8 cellular contexts compared by ENCODE assay signal in the genomic region with DNA sequence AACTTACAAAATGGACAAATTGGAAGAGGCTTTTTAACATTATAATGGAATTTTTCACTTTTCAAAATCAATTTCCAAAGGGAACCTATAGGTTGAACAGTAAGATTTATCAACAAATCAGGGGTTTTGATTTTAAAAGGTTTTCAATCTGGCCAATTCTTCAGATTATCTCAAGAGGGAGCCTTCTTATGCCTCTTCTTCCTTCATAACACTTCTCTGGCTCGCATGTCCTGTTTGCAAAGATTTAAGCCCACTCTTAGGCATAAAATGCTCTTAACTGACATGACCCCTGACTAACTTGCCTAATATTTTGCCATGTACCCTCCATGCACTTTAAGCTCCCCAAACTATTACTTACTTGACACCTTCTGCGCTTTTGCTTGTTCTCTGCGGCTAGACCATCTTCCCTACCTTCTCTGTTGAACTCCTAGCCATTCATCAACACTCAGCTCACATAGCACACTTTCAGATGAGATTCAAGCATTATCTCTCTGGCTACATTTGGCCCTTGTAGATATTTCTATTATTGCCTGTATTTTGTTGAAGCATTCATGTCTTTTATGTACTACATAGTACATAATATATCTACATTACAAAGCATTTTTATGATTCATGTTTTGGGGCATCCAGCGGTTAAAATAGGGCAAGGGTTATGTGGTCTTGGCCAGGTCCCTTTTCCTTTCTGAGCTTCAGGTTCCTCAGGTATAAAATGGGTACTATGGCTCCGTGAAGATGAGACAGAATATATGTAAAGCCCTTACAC. TPM values are rescaled to one million over a fixed set of nuclear protein-coding genes. Genes with fewer than 3 reads are reported as not detected.
DNase-seq lines count a peak whose midpoint lies in the region; ATAC-seq and TF ChIP-seq lines count a peak whose summit lies in the region.

No MANE protein-coding gene starts in this region.

- H3K27me3 Mint-ChIP-seq in activated T-helper 2 cell treated with anti-CD3 and anti-CD28 coated beads, Interferon-gamma antibody, Interleukin-2, Interleukin-4, amounts not matched to agents 10 μg/mL and 5 μg/mL and 100 μg/mL, durations not matched to agents 14 hours and 24 hours and 36 hours (ENCODE audit: low read depth): no peaks in the 10 kb centered on the region

- peaks cover 28% of the 10 kb centered on the region for H3K36me3 Mint-ChIP-seq in activated T-helper 2 cell treated with anti-CD3 and anti-CD28 coated beads, Interferon-gamma antibody, Interleukin-2, Interleukin-4, amounts not matched to agents 10 μg/mL and 5 μg/mL and 100 μg/mL, durations not matched to agents 14 hours and 24 hours and 36 hours (ENCODE audit: low read depth)
- peaks cover 45% of the 10 kb centered on the region for H3K36me3 Mint-ChIP-seq in stimulated activated effector memory CD8-positive, alpha-beta T cell treated with anti-CD3 and anti-CD28 coated beads, Interleukin-12 subunit alpha, Interleukin-12 subunit beta, amount 100 ng/mL, for 72 hours

- no peak for ATAC-seq in stimulated activated effector memory CD8-positive, alpha-beta T cell treated with anti-CD3 and anti-CD28 coated beads, Interleukin-12 subunit alpha, Interleukin-12 subunit beta, amount 100 ng/mL, for 72 hours
- no peak for ATAC-seq in GM18861 (IDR thresholded peaks at IDR 0.05; ENCODE audit: unreplicated experiment)

- H3K27ac ChIP-seq in AG04450 (ENCODE audit: low read depth, low read length) (peak overlapping the region; percentile 100), HEK293 (ENCODE audit: extremely low read depth, low read depth, low read length) (peak overlapping the region; percentile 100)

- H3K9ac ChIP-seq in iPS-15b (ENCODE audit: low read depth, low read length): peak overlapping the region; percentile 99

- intact Hi-C loops in activated T-helper 2 cell treated with anti-CD3 and anti-CD28 coated beads, Interferon-gamma antibody, Interleukin-2, Interleukin-4, amounts not matched to agents 10 μg/mL and 5 μg/mL and 100 μg/mL, durations not matched to agents 14 hours and 24 hours and 36 hours (cut with micrococcal nuclease): loop anchor here (1.0 to 5.0 kb wide), 4 partner anchors 97 to 356 kb away; partner anchors contain the start of genes ADPGK, HEXA, MYO9A and PARP6

- peak overlapping the region; percentile 95 for H3K4me3 Mint-ChIP-seq in activated T-helper 2 cell treated with anti-CD3 and anti-CD28 coated beads, Interferon-gamma antibody, Interleukin-2, Interleukin-4, amounts not matched to agents 10 μg/mL and 5 μg/mL and 100 μg/mL, durations not matched to agents 14 hours and 24 hours and 36 hours (ENCODE audit: low read depth)
- H3K4me3 Mint-ChIP-seq in stimulated activated effector memory CD8-positive, alpha-beta T cell treated with anti-CD3 and anti-CD28 coated beads, Interleukin-12 subunit alpha, Interleukin-12 subunit beta, amount 100 ng/mL, for 72 hours: peak overlapping the region; percentile 90

- H3K4me1 ChIP-seq in HEK293 (ENCODE audit: control insufficient read depth, insufficient read depth, low read length): peaks cover 6% of the 10 kb centered on the region
- peaks cover 5% of the 10 kb centered on the region for H3K4me1 ChIP-seq in iPS-15b (ENCODE audit: control insufficient read depth, insufficient read depth, low read length)

- H3K9me3 Mint-ChIP-seq in activated T-helper 2 cell treated with anti-CD3 and anti-CD28 coated beads, Interferon-gamma antibody, Interleukin-2, Interleukin-4, amounts not matched to agents 10 μg/mL and 5 μg/mL and 100 μg/mL, durations not matched to agents 14 hours and 24 hours and 36 hours: no peaks in the 10 kb centered on the region
- no peaks in the 10 kb centered on the region for H3K9me3 Mint-ChIP-seq in stimulated activated effector memory CD8-positive, alpha-beta T cell treated with anti-CD3 and anti-CD28 coated beads, Interleukin-12 subunit alpha, Interleukin-12 subunit beta, amount 100 ng/mL, for 72 hours

- H3K36me3 ChIP-seq in HEK293 (ENCODE audit: control insufficient read depth in 2 of 2, insufficient read depth in 1 of 2, low read length in 2 of 2) (peaks cover 18 to 23% of the 10 kb centered on the region in 2 experiments), iPS-15b (ENCODE audit: control insufficient read depth, insufficient read depth, low read length) (peaks cover 2% of the 10 kb centered on the region)

- H3K4me3 ChIP-seq in AG04450 (ENCODE audit: low read depth, low read length) (peak overlapping the region; percentile 91), HEK293 (ENCODE audit: low read depth, low read length) (peak overlapping the region; percentile 66), iPS-15b (ENCODE audit: low read depth, low read length) (peak overlapping the region; percentile 71)

- H3K27me3 ChIP-seq in AG04450 (ENCODE audit: control insufficient read depth, insufficient read depth, low read length): no peaks in the 10 kb centered on the region
- H3K27me3 ChIP-seq in iPS-15b (ENCODE audit: control insufficient read depth, insufficient read depth, low read length): no peaks in the 10 kb centered on the region

- H3K27ac Mint-ChIP-seq in activated T-helper 2 cell treated with anti-CD3 and anti-CD28 coated beads, Interferon-gamma antibody, Interleukin-2, Interleukin-4, amounts not matched to agents 10 μg/mL and 5 μg/mL and 100 μg/mL, durations not matched to agents 14 hours and 24 hours and 36 hours: peak overlapping the region; percentile 99
- H3K27ac Mint-ChIP-seq in stimulated activated effector memory CD8-positive, alpha-beta T cell treated with anti-CD3 and anti-CD28 coated beads, Interleukin-12 subunit alpha, Interleukin-12 subunit beta, amount 100 ng/mL, for 72 hours: peak overlapping the region; percentile 100

- TF ChIP-seq CTCF in AG04450 (IDR thresholded peaks at IDR 0.05; ENCODE audit: low read depth, low read length): peak; percentile 37
- TF ChIP-seq CTCF in HEK293 (tag by site-specific recombination; IDR thresholded peaks at IDR 0.05): peak; percentile 38; the same call in 1 of the 2 replicates

- 0 out of 2 replicates have a peak, but pooled peaks cover 2% of the 10 kb centered on the region for H3K9me3 ChIP-seq in AG04450 (ENCODE audit: control insufficient read depth, insufficient read depth, low read length)
- H3K9me3 ChIP-seq in HEK293 (ENCODE audit: control insufficient read depth, insufficient read depth, low read depth, low read length): no peaks in the 10 kb centered on the region
- H3K9me3 ChIP-seq in iPS-15b (ENCODE audit: control insufficient read depth, insufficient read depth, low read length): no peaks in the 10 kb centered on the region

- POLR2A ChIA-PET in AG04450 (lab: Yijun Ruan, JAX) (interaction anchor here (0.6 to 1.5 kb wide), 5 partner anchors 10 to 261 kb away, joined by 4 to 9 read pairs (median 4); partner anchors contain the start of gene HEXA), HEK293 (lab: Yijun Ruan, JAX) (interaction anchor here (0.6 to 1.5 kb wide), 7 partner anchors 11 to 213 kb away, joined by 3 to 7 read pairs (median 4); partner anchors contain the start of genes BBS4 and HIGD2B)

- CTCF ChIA-PET in AG04450 (lab: Charles Lee) (interaction anchor here (0.9 to 1.5 kb wide), 9 partner anchors 9 to 246 kb away, joined by 3 to 10 read pairs (median 3); no protein-coding TSS in a partner anchor), HEK293 (lab: Yijun Ruan, JAX) (interaction anchor here (0.5 to 1.6 kb wide), 13 partner anchors 9 to 296 kb away, joined by 3 to 4 read pairs (median 3); no protein-coding TSS in a partner anchor)

- peaks cover 26% of the 10 kb centered on the region for H3K4me1 Mint-ChIP-seq in activated T-helper 2 cell treated with anti-CD3 and anti-CD28 coated beads, Interferon-gamma antibody, Interleukin-2, Interleukin-4, amounts not matched to agents 10 μg/mL and 5 μg/mL and 100 μg/mL, durations not matched to agents 14 hours and 24 hours and 36 hours (ENCODE audit: low read depth)
- H3K4me1 Mint-ChIP-seq in stimulated activated effector memory CD8-positive, alpha-beta T cell treated with anti-CD3 and anti-CD28 coated beads, Interleukin-12 subunit alpha, Interleukin-12 subunit beta, amount 100 ng/mL, for 72 hours: peaks cover 18% of the 10 kb centered on the region

- no peak for DNase-seq in AG04450 (ENCODE audit: low read depth, low spot score)
- no peak for DNase-seq in activated T-helper 2 cell treated with anti-CD3 and anti-CD28 coated beads, Interferon-gamma antibody, Interleukin-2, Interleukin-4, amounts not matched to agents 10 μg/mL and 5 μg/mL and 100 μg/mL, durations not matched to agents 14 hours and 24 hours and 36 hours (ENCODE audit: low spot score)
- DNase-seq in stimulated activated effector memory CD8-positive, alpha-beta T cell treated with anti-CD3 and anti-CD28 coated beads, Interleukin-12 subunit alpha, Interleukin-12 subunit beta, amount 100 ng/mL, for 72 hours (ENCODE audit: low spot score in 2 of 2): no peak
- no peak for DNase-seq in NK-92 (lab: John Stamatoyannopoulos, UW; ENCODE audit: unreplicated experiment)
- no peak for DNase-seq in DMS79 (lab: John Stamatoyannopoulos, UW)

TF ChIP-seq in HEK293, 187 proteins besides CTCF, POLR2A, EP300 and RAD21:
- no peak for TF ChIP-seq HOXD13 (CRISPR knock-in tag; IDR thresholded peaks at IDR 0.05; ENCODE audit: borderline replicate concordance)
- TF ChIP-seq ZNF19 (tag by site-specific recombination; IDR thresholded peaks at IDR 0.05; ENCODE audit: low read depth): no peak
- TF ChIP-seq ZNF112 (tag by site-specific recombination; IDR thresholded peaks at IDR 0.05): no peak
- TF ChIP-seq PATZ1 (tag by site-specific recombination; IDR thresholded peaks at IDR 0.05): no peak
- peak; percentile 84 for TF ChIP-seq ZFP3 (tag by site-specific recombination; IDR thresholded peaks at IDR 0.05; ENCODE audit: low read depth)
- no peak for TF ChIP-seq ZNF354C (tag by site-specific recombination; IDR thresholded peaks at IDR 0.05; ENCODE audit: borderline replicate concordance, low read depth)

RNA-seq across cellular contexts. Expression of gene ARIH1, which starts 1.0 kb away (rescaled TPM):
- polyA plus RNA-seq in AG04450 (2011; rRNA removed): 85.8 and 90.4 TPM in 2 replicates
- polyA minus RNA-seq in AG04450 (2011; rRNA and poly(A)+ RNA removed): 142 and 165 TPM in 2 replicates
- total RNA-seq in activated T-helper 2 cell treated with anti-CD3 and anti-CD28 coated beads, Interferon-gamma antibody, Interleukin-2, Interleukin-4, amounts not matched to agents 10 μg/mL and 5 μg/mL and 100 μg/mL, durations not matched to agents 14 hours and 24 hours and 36 hours: 139 and 141 TPM in 2 replicates
